26 cellular contexts compared by ENCODE assay signal in the genomic region with DNA sequence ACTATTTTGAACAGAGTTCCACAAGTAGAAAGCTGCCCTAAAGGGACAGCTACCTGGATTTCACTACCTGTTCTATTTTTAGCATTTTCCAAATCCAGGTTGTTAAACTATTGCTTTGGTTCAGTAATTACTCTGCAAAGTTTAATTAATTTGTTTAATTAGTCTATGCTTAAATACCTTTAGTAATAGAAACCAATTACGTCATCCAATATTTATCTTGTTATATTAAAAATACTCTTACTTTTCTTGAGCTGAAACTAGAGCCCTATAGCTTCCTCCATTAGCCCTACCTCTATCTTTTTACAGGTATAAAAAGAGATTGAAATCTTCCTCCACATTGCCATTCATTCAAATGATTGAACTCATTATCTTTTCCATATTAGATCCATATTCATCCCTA.
"Had no signal": no experiment of that assay in that cellular context is flagged by ENCODE, and none has a peak within 500 bp of the region (broad histone marks: within the 10 kb centered on the region; RNA-seq: fewer than 3 reads in every experiment).

No MANE protein-coding gene starts in this region.

- H3K27me3 ChIP-seq: colonic mucosa, esophagus muscularis mucosa, esophagus squamous epithelium, foreskin keratinocyte, gastrocnemius medialis, gastroesophageal sphincter, heart left ventricle, heart right ventricle, hepatocyte had no signal

- FAIRE-seq: endometrium, endothelial cell of umbilical vein, frontal cortex had no signal

- H3K36me3 ChIP-seq: colonic mucosa, esophagus muscularis mucosa, esophagus squamous epithelium, gastrocnemius medialis, gastroesophageal sphincter, heart left ventricle, heart right ventricle had no signal

- H3K4me3 ChIP-seq: colonic mucosa, coronary artery, dorsolateral prefrontal cortex, esophagus muscularis mucosa, esophagus squamous epithelium, gastrocnemius medialis, gastroesophageal sphincter, heart left ventricle, heart right ventricle, hepatocyte had no signal

- H3K4me1 ChIP-seq: colonic mucosa, esophagus muscularis mucosa, esophagus squamous epithelium, foreskin keratinocyte, gastrocnemius medialis, gastroesophageal sphincter, heart left ventricle, heart right ventricle had no signal

- H3K27ac ChIP-seq: colonic mucosa, coronary artery, epithelial cell of prostate, esophagus muscularis mucosa, esophagus squamous epithelium, foreskin keratinocyte, gastrocnemius medialis, gastroesophageal sphincter, heart left ventricle, heart right ventricle, hepatocyte had no signal

- H3K9me3 ChIP-seq: colonic mucosa, esophagus muscularis mucosa, esophagus squamous epithelium, gastrocnemius medialis, gastroesophageal sphincter, heart left ventricle, heart right ventricle had no signal

- H3K4me2 ChIP-seq: hepatocyte had no signal

- H3K79me2 ChIP-seq: hepatocyte had no signal

- DNase-seq: colonic mucosa; cortex of kidney; dermis blood vessel endothelial cell; dorsolateral prefrontal cortex; effector CD4-positive, alpha-beta T cell; effector CD8-positive, alpha-beta T cell; effector memory CD4-positive, alpha-beta T cell; effector memory CD8-positive, alpha-beta T cell; endodermal cell; erythroblast; esophagus squamous epithelium; foreskin fibroblast; foreskin keratinocyte; gastrocnemius medialis; glutamatergic neuron; heart left ventricle; heart right ventricle had no signal

- H2AFZ ChIP-seq: hepatocyte had no signal

- ATAC-seq: effector memory CD8-positive, alpha-beta T cell; esophagus mucosa; foreskin keratinocyte; gastrocnemius medialis; gastroesophageal sphincter; heart left ventricle; heart right ventricle had no signal
